Comparison of ENCODE assay signal across 1 cellular context in the genomic region with DNA sequence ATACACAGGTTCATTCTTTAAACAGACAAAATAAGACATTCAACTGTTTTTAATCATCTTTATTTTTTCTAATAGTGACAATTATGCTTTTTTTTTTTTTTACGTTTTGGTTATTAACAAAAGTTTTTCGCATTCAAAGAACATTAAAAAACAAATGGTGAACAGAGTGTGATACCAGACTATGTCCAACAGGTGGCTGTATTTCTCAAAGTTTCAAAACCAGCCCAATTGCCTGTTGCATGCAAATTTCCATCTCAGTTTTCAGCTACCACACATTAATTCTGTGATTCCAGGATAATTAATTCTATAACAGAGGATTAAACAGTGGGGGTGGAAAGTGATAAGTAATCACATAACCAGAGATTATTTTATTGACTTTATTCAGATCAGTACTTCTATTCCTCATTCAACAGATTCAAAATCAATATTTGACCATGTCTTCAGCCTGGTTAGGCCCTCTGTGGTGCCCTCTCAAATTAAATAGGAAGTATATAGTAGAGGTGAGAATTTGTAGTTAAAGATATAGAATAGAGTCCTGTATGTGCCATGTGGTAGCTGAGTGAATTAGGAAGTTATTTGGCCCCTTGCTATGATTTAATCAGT.
TF ChIP-seq lines count a peak whose summit lies in the region.

No MANE protein-coding gene starts in this region.

TF ChIP-seq in WTC11, 78 proteins besides CTCF, POLR2A, EP300 and RAD21 (continued from another document):
- TF ChIP-seq, protein P1, sequence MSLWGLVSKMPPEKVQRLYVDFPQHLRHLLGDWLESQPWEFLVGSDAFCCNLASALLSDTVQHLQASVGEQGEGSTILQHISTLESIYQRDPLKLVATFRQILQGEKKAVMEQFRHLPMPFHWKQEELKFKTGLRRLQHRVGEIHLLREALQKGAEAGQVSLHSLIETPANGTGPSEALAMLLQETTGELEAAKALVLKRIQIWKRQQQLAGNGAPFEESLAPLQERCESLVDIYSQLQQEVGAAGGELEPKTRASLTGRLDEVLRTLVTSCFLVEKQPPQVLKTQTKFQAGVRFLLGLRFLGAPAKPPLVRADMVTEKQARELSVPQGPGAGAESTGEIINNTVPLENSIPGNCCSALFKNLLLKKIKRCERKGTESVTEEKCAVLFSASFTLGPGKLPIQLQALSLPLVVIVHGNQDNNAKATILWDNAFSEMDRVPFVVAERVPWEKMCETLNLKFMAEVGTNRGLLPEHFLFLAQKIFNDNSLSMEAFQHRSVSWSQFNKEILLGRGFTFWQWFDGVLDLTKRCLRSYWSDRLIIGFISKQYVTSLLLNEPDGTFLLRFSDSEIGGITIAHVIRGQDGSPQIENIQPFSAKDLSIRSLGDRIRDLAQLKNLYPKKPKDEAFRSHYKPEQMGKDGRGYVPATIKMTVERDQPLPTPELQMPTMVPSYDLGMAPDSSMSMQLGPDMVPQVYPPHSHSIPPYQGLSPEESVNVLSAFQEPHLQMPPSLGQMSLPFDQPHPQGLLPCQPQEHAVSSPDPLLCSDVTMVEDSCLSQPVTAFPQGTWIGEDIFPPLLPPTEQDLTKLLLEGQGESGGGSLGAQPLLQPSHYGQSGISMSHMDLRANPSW (CRISPR knock-in tag; conservative IDR thresholded peaks at IDR 0.05; ENCODE audit: low read depth): no peak
- no peak for TF ChIP-seq ATF6 (CRISPR knock-in tag; IDR thresholded peaks at IDR 0.05)
- TF ChIP-seq JUN (CRISPR knock-in tag; IDR thresholded peaks at IDR 0.05): no peak
- no peak for TF ChIP-seq FOXP1 (CRISPR knock-in tag; IDR thresholded peaks at IDR 0.05; ENCODE audit: borderline replicate concordance)
- TF ChIP-seq ZNF396 (CRISPR knock-in tag; IDR thresholded peaks at IDR 0.05; ENCODE audit: borderline replicate concordance): no peak
- no peak for TF ChIP-seq ZNF263 (CRISPR knock-in tag; IDR thresholded peaks at IDR 0.05; ENCODE audit: low read depth)
